2 cellular contexts compared by ENCODE assay signal in the genomic region with DNA sequence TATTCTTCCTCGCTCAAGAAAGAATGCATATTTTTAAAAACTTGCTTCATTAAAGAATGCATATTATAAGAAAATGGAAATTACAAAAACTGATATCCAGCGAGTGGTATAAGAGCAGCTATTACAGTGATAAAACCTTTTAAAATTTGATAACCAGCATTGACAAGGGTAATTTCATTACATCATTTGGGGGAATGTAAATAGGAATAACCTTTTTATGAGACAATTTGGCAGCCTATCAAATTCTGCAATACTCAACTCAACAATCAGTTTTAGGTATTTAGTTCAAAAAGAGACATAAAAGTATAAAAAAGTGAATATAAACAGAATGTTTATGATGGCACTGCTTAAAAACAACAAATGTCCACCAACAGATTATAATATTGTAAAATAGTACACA.
A peak's percentile ranks its signal among the peaks of the same experiment; 100 is the strongest.
TF ChIP-seq lines count a peak whose summit lies in the region.

No MANE protein-coding gene starts in this region.

TF ChIP-seq in HEK293, 187 proteins besides CTCF, POLR2A, EP300 and RAD21 (continues in another document):
- TF ChIP-seq ZNF146 (tag by site-specific recombination; IDR thresholded peaks at IDR 0.05): no peak
- no peak for TF ChIP-seq ZNF394 (tag by site-specific recombination; IDR thresholded peaks at IDR 0.05; ENCODE audit: borderline replicate concordance)
- no peak for TF ChIP-seq KLF9 (tag by site-specific recombination; IDR thresholded peaks at IDR 0.05; ENCODE audit: low read depth)
- TF ChIP-seq ZNF623 (tag by site-specific recombination; IDR thresholded peaks at IDR 0.05): no peak
- TF ChIP-seq ZXDB (tag by site-specific recombination; IDR thresholded peaks at IDR 0.05): peak; percentile 41; the same call in 1 of the 2 replicates
- TF ChIP-seq, protein P1, sequence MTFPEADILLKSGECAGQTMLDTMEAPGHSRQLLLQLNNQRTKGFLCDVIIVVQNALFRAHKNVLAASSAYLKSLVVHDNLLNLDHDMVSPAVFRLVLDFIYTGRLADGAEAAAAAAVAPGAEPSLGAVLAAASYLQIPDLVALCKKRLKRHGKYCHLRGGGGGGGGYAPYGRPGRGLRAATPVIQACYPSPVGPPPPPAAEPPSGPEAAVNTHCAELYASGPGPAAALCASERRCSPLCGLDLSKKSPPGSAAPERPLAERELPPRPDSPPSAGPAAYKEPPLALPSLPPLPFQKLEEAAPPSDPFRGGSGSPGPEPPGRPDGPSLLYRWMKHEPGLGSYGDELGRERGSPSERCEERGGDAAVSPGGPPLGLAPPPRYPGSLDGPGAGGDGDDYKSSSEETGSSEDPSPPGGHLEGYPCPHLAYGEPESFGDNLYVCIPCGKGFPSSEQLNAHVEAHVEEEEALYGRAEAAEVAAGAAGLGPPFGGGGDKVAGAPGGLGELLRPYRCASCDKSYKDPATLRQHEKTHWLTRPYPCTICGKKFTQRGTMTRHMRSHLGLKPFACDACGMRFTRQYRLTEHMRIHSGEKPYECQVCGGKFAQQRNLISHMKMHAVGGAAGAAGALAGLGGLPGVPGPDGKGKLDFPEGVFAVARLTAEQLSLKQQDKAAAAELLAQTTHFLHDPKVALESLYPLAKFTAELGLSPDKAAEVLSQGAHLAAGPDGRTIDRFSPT (tag by site-specific recombination; IDR thresholded peaks at IDR 0.05): 0 out of 2 replicates have a peak, but pooled peaks have one; percentile 36
- TF ChIP-seq HOXD13 (CRISPR knock-in tag; IDR thresholded peaks at IDR 0.05; ENCODE audit: borderline replicate concordance): no peak
- TF ChIP-seq ZNF571 (tag by site-specific recombination; IDR thresholded peaks at IDR 0.05): no peak
- TF ChIP-seq ZNF843 (tag by site-specific recombination; IDR thresholded peaks at IDR 0.05): peak; percentile 71; the same call in 1 of the 2 replicates
- TF ChIP-seq SP7 (tag by site-specific recombination; IDR thresholded peaks at IDR 0.05): no peak
- TF ChIP-seq ZNF785 (tag by site-specific recombination; IDR thresholded peaks at IDR 0.05): no peak
- no peak for TF ChIP-seq ZNF302 (tag by site-specific recombination; IDR thresholded peaks at IDR 0.05; ENCODE audit: low read depth)
- no peak for TF ChIP-seq ZNF544 (tag by site-specific recombination; IDR thresholded peaks at IDR 0.05)
- no peak for TF ChIP-seq ZNF214 (tag by site-specific recombination; IDR thresholded peaks at IDR 0.05; ENCODE audit: borderline replicate concordance)
- no peak for TF ChIP-seq ZNF16 (tag by site-specific recombination; IDR thresholded peaks at IDR 0.05; ENCODE audit: low read depth)
- TF ChIP-seq ZNF23 (tag by site-specific recombination; IDR thresholded peaks at IDR 0.05; ENCODE audit: borderline replicate concordance): no peak
- TF ChIP-seq ZNF629 (tag by site-specific recombination; IDR thresholded peaks at IDR 0.05): no peak
- TF ChIP-seq ZNF274 (IDR thresholded peaks at IDR 0.05; ENCODE audit: low read length): no peak
- no peak for TF ChIP-seq ZNF274 (tag by site-specific recombination; IDR thresholded peaks at IDR 0.05; ENCODE audit: borderline replicate concordance)
- TF ChIP-seq ZNF548 (tag by site-specific recombination; IDR thresholded peaks at IDR 0.05): no peak
- no peak for TF ChIP-seq BCL11B (tag by site-specific recombination; IDR thresholded peaks at IDR 0.05; ENCODE audit: low read depth)
- TF ChIP-seq ZNF10 (tag by site-specific recombination; IDR thresholded peaks at IDR 0.05): no peak
- TF ChIP-seq, protein P2, sequence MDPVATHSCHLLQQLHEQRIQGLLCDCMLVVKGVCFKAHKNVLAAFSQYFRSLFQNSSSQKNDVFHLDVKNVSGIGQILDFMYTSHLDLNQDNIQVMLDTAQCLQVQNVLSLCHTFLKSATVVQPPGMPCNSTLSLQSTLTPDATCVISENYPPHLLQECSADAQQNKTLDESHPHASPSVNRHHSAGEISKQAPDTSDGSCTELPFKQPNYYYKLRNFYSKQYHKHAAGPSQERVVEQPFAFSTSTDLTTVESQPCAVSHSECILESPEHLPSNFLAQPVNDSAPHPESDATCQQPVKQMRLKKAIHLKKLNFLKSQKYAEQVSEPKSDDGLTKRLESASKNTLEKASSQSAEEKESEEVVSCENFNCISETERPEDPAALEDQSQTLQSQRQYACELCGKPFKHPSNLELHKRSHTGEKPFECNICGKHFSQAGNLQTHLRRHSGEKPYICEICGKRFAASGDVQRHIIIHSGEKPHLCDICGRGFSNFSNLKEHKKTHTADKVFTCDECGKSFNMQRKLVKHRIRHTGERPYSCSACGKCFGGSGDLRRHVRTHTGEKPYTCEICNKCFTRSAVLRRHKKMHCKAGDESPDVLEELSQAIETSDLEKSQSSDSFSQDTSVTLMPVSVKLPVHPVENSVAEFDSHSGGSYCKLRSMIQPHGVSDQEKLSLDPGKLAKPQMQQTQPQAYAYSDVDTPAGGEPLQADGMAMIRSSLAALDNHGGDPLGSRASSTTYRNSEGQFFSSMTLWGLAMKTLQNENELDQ (tag by site-specific recombination; IDR thresholded peaks at IDR 0.05; ENCODE audit: low read depth): no peak
- TF ChIP-seq ZEB2 (tag by site-specific recombination; IDR thresholded peaks at IDR 0.05): no peak
- TF ChIP-seq KLF1 (tag by site-specific recombination; IDR thresholded peaks at IDR 0.05): no peak
- TF ChIP-seq FEZF1 (tag by site-specific recombination; IDR thresholded peaks at IDR 0.05): peak; percentile 36; the same call in 1 of the 2 replicates
- no peak for TF ChIP-seq ZNF426 (tag by site-specific recombination; IDR thresholded peaks at IDR 0.05)
- TF ChIP-seq, protein P3, sequence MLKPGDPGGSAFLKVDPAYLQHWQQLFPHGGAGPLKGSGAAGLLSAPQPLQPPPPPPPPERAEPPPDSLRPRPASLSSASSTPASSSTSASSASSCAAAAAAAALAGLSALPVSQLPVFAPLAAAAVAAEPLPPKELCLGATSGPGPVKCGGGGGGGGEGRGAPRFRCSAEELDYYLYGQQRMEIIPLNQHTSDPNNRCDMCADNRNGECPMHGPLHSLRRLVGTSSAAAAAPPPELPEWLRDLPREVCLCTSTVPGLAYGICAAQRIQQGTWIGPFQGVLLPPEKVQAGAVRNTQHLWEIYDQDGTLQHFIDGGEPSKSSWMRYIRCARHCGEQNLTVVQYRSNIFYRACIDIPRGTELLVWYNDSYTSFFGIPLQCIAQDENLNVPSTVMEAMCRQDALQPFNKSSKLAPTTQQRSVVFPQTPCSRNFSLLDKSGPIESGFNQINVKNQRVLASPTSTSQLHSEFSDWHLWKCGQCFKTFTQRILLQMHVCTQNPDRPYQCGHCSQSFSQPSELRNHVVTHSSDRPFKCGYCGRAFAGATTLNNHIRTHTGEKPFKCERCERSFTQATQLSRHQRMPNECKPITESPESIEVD (tag by site-specific recombination; IDR thresholded peaks at IDR 0.05): peak; percentile 96
- no peak for TF ChIP-seq ZFP3 (tag by site-specific recombination; IDR thresholded peaks at IDR 0.05; ENCODE audit: low read depth)
- TF ChIP-seq, protein P4, sequence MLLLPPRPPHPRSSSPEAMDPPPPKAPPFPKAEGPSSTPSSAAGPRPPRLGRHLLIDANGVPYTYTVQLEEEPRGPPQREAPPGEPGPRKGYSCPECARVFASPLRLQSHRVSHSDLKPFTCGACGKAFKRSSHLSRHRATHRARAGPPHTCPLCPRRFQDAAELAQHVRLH (tag by site-specific recombination; IDR thresholded peaks at IDR 0.05): peak; percentile 46; the same call in 1 of the 2 replicates
- TF ChIP-seq ZNF132 (tag by site-specific recombination; IDR thresholded peaks at IDR 0.05; ENCODE audit: borderline replicate concordance): no peak

TF ChIP-seq in IMR-90, 13 proteins besides CTCF, POLR2A, EP300 and RAD21:
- no peak for TF ChIP-seq RCOR1 (IDR thresholded peaks at IDR 0.05; ENCODE audit: insufficient replicate concordance, low read length)
